ENCODE assay signal across 17 cellular contexts in genomic region chr15:43446344-43446743, GRCh38. TPM values are rescaled to one million over a fixed set of nuclear protein-coding genes. Genes with fewer than 3 reads are reported as not detected.
DNase-seq lines count a peak whose midpoint lies in the region; ATAC-seq, FAIRE-seq and TF ChIP-seq lines count a peak whose summit lies in the region.
"Had no signal": no experiment of that assay in that cellular context is flagged by ENCODE, and none has a peak within 500 bp of the region (broad histone marks: within the 10 kb centered on the region; RNA-seq: fewer than 3 reads in every experiment).

No MANE protein-coding gene starts in this region.

- no peaks in the 10 kb centered on the region for H3K9me3 Mint-ChIP-seq in stimulated activated memory B cell treated with anti-CD40 and anti-IgM and Interleukin-4, amounts not matched to agents 10 μg/mL and 1 μg/mL and 100 μg/mL, for 72 hours
- no peaks in the 10 kb centered on the region for H3K9me3 Mint-ChIP-seq in endodermal cell
- H3K9me3 Mint-ChIP-seq: CD4-positive, CD25-positive, alpha-beta regulatory T cell had no signal

- H3K27me3 Mint-ChIP-seq in stimulated activated memory B cell treated with anti-CD40 and anti-IgM and Interleukin-4, amounts not matched to agents 10 μg/mL and 1 μg/mL and 100 μg/mL, for 72 hours: no peaks in the 10 kb centered on the region
- H3K27me3 Mint-ChIP-seq in endodermal cell (ENCODE audit: insufficient read depth): no peaks in the 10 kb centered on the region
- H3K27me3 Mint-ChIP-seq: CD4-positive, CD25-positive, alpha-beta regulatory T cell had no signal

- no peaks in the 10 kb centered on the region for H3K23me2 ChIP-seq in H1 (ENCODE audit: low read depth, low read length)

- H3K9me3 ChIP-seq in SK-N-SH (no peaks in the 10 kb centered on the region), HepG2 (ENCODE audit: low read length) (no peaks in the 10 kb centered on the region), right lobe of liver (no peaks in the 10 kb centered on the region), H1 (ENCODE audit: insufficient read depth in 2 of 2, low read depth in 1 of 2, low read length in 1 of 2) (no peaks in the 10 kb centered on the region), endodermal cell (ENCODE audit: control insufficient read depth, low read length) (no peaks in the 10 kb centered on the region)
- H3K9me3 ChIP-seq: BLaER1 treated with 17β-estradiol and CSF1 and Interleukin-3, amounts not matched to agents 10 nM and 100 nM had no signal

- ATAC-seq in SK-N-SH treated with all-trans-retinoic acid at 6 μM for 48 hours: no peak
- ATAC-seq in HepG2: no peak
- ATAC-seq in right lobe of liver: no peak
- no peak for ATAC-seq in stimulated activated memory B cell treated with anti-CD40 and anti-IgM and Interleukin-4, amounts not matched to agents 10 μg/mL and 1 μg/mL and 100 μg/mL, for 72 hours
- ATAC-seq: HCT116 had no signal

- H3K27me3 ChIP-seq in SK-N-SH (ENCODE audit: insufficient read depth) (no peaks in the 10 kb centered on the region), HepG2 (ENCODE audit: control insufficient read depth in 1 of 2, insufficient read depth in 2 of 2, low read length in 2 of 2) (no peaks in the 10 kb centered on the region), right lobe of liver (no peaks in the 10 kb centered on the region), H1 (replicated peaks in 1 of 4; ENCODE audit: control insufficient read depth in 3 of 4, extremely low read depth in 1 of 4, insufficient read depth in 3 of 4, low read length in 3 of 4) (no peaks in the 10 kb centered on the region), endodermal cell (ENCODE audit: control insufficient read depth, insufficient read depth, low read length, poor library complexity, severe bottlenecking) (no peaks in the 10 kb centered on the region)
- H3K27me3 ChIP-seq: BLaER1 treated with 17β-estradiol and CSF1 and Interleukin-3, amounts not matched to agents 10 nM and 100 nM had no signal

- H3K4me2 ChIP-seq in SK-N-SH (no peak overlapping the region), HepG2 (ENCODE audit: low read depth, low read length) (no peak overlapping the region), H1 (ENCODE audit: insufficient read depth in 1 of 2, low read depth in 2 of 2, low read length in 2 of 2) (no peak overlapping the region)
- H3K4me2 ChIP-seq: BLaER1 treated with 17β-estradiol and CSF1 and Interleukin-3, amounts not matched to agents 10 nM and 100 nM had no signal

- H3K79me1 ChIP-seq in H1 (ENCODE audit: low read depth, low read length): no peaks in the 10 kb centered on the region

- no peak overlapping the region for H3K4me3 Mint-ChIP-seq in stimulated activated memory B cell treated with anti-CD40 and anti-IgM and Interleukin-4, amounts not matched to agents 10 μg/mL and 1 μg/mL and 100 μg/mL, for 72 hours
- H3K4me3 Mint-ChIP-seq in endodermal cell: no peak overlapping the region
- H3K4me3 Mint-ChIP-seq: CD4-positive, CD25-positive, alpha-beta regulatory T cell had no signal

- H4K20me1 ChIP-seq in SK-N-SH (ENCODE audit: insufficient read depth): peaks cover 12% of the 10 kb centered on the region; the same call in 1 of the 2 replicates
- no peaks in the 10 kb centered on the region for H4K20me1 ChIP-seq in HepG2 (ENCODE audit: insufficient read depth, low read length)
- H4K20me1 ChIP-seq in H1 (replicated peaks in 1 of 2; ENCODE audit: control insufficient read depth in 1 of 2, insufficient read depth in 2 of 2, low read length in 2 of 2): peaks cover 1 to 2% of the 10 kb centered on the region in 2 experiments

- WGBS in SK-N-SH (ENCODE audit: low lambda C conversion rate): 96% methylated on average over 2 of the region's 2 CpGs
- 86% methylated on average over 2 of the region's 2 CpGs for WGBS in HepG2 (ENCODE audit: low lambda C conversion rate)
- WGBS in right lobe of liver (ENCODE audit: insufficient coverage, low coverage, low lambda C conversion rate, missing lambda C conversion rate): 83% methylated on average over 2 of the region's 2 CpGs
- 81% methylated on average over 2 of the region's 2 CpGs; no CpG with 5 or more reads in 1 of the 2 experiments for WGBS in H1 (ENCODE audit: extremely low coverage in 1 of 2, insufficient coverage in 1 of 2, insufficient read length in 1 of 2, insufficient replicate concordance in 2 of 2, low coverage in 1 of 2, low lambda C conversion rate in 2 of 2, missing lambda C conversion rate in 1 of 2), 2 experiments
- WGBS in endodermal cell (ENCODE audit: insufficient coverage in 1 of 2, insufficient read length in 1 of 2), 2 experiments: 99 to 100% methylated on average over 1 to 2 of the region's 2 CpGs

- H3K27ac ChIP-seq in SK-N-SH (ENCODE audit: low read depth in 2 of 2, low read length in 1 of 2) (no peak overlapping the region), HepG2 (ENCODE audit: extremely low read length, insufficient read depth, low read length) (no peak overlapping the region), right lobe of liver (no peak overlapping the region), H1 (ENCODE audit: low read depth, low read length) (no peak overlapping the region), endodermal cell (ENCODE audit: low read depth, low read length) (no peak overlapping the region)
- H3K27ac ChIP-seq: BLaER1 treated with 17β-estradiol and CSF1 and Interleukin-3, amounts not matched to agents 10 nM and 100 nM; HL-60 had no signal

- no peak overlapping the region for H3K14ac ChIP-seq in H1 (ENCODE audit: insufficient read length)

- intact Hi-C loops in HepG2 (cut with micrococcal nuclease; ENCODE audit: unreplicated experiment) (no loop called here), right lobe of liver (cut with DNase I) (no loop called here)

- no peak overlapping the region for H3K18ac ChIP-seq in H1 (ENCODE audit: extremely low read depth, low read length)

- CTCF ChIA-PET in SK-N-SH (lab: Yijun Ruan, JAX) (interaction anchor here (0.8 kb wide), 2 partner anchors 12 to 68 kb away, joined by 3 read pairs; no protein-coding TSS in a partner anchor), HepG2 (lab: Yijun Ruan, JAX; ENCODE audit: low intra/inter-chr PET ratio, low total read pairs) (no interaction called here), H1 (lab: Charles Lee; ENCODE audit: partially characterized antibody) (interaction anchor here (0.7 to 1.0 kb wide), 2 partner anchors 69 to 70 kb away, joined by 3 read pairs; no protein-coding TSS in a partner anchor)

- H3K36me3 ChIP-seq in SK-N-SH (replicated peaks in 1 of 2; ENCODE audit: control insufficient read depth in 1 of 2, insufficient read depth in 2 of 2, low read length in 1 of 2) (peaks cover 36 to 61% of the 10 kb centered on the region in 2 experiments), HepG2 (replicated peaks in 1 of 2; ENCODE audit: control insufficient read depth in 1 of 2, insufficient read depth in 2 of 2, low read length in 2 of 2) (peaks cover 2 to 9% of the 10 kb centered on the region in 2 experiments; a peak in 3 of 5 replicates), right lobe of liver (peaks cover 0 to 9% (median 0%) of the 10 kb centered on the region in 4 donors), H1 (ENCODE audit: control insufficient read depth in 2 of 4, insufficient read depth in 4 of 4, low read length in 3 of 4) (peaks cover 8 to 48% (median 23%) of the 10 kb centered on the region in 4 experiments; a peak in 7 of 8 replicates), endodermal cell (ENCODE audit: control insufficient read depth, insufficient read depth, low read length) (peaks cover 55% of the 10 kb centered on the region)

- H3K36me3 Mint-ChIP-seq in stimulated activated memory B cell treated with anti-CD40 and anti-IgM and Interleukin-4, amounts not matched to agents 10 μg/mL and 1 μg/mL and 100 μg/mL, for 72 hours: peaks cover 34% of the 10 kb centered on the region
- H3K36me3 Mint-ChIP-seq in endodermal cell (ENCODE audit: low read depth): peaks cover 54% of the 10 kb centered on the region

- POLR2A ChIA-PET in SK-N-SH (lab: Yijun Ruan, JAX): no interaction called here
- POLR2A ChIA-PET in HepG2 (lab: Yijun Ruan, JAX): no interaction called here
- POLR2A ChIA-PET in H1 (lab: Charles Lee; ENCODE audit: partially characterized antibody): interaction anchor here (1.2 kb wide), 1 partner anchor 13 kb away, joined by 3 read pairs; no protein-coding TSS in a partner anchor

- DNase-seq in SK-N-SH (no peak), HepG2 (ENCODE audit: low spot score) (no peak), right lobe of liver (no peak), H1 (ENCODE audit: low read depth in 1 of 2, low spot score in 2 of 2) (no peak), endodermal cell (no peak)
- DNase-seq: 8988T; ACHN; Calu3; CD4-positive, CD25-positive, alpha-beta regulatory T cell; DMS 273 treated with DMSO at 0.1 percent for 48 hours had no signal

- in situ Hi-C loops in HepG2 (cut with HindIII; ENCODE audit: extremely low pct_ligation_motif_present, low pct_unique_long_range_greater_than_20kb): loop anchor here (25.0 kb wide), 1 partner anchor 316 kb away; no protein-coding TSS in a partner anchor

- no TSS peak for BruUV-seq in HepG2 (replicated peaks; lab: Mats Ljungman, UMichigan)

- no peak overlapping the region for H2BK5ac ChIP-seq in H1 (ENCODE audit: low read depth, low read length)

- H3K56ac ChIP-seq in H1 (replicated peaks; ENCODE audit: insufficient read length, low read depth, low read length): no peak overlapping the region

- H2BK120ac ChIP-seq in H1 (replicated peaks; ENCODE audit: low read depth, low read length): no peak overlapping the region

- no peak overlapping the region for H3K27ac Mint-ChIP-seq in stimulated activated memory B cell treated with anti-CD40 and anti-IgM and Interleukin-4, amounts not matched to agents 10 μg/mL and 1 μg/mL and 100 μg/mL, for 72 hours
- H3K27ac Mint-ChIP-seq in endodermal cell: no peak overlapping the region

- no peak overlapping the region for H3K9ac ChIP-seq in SK-N-SH
- no peak overlapping the region for H3K9ac ChIP-seq in HepG2 (ENCODE audit: insufficient read depth, low read depth, low read length)
- no peak overlapping the region for H3K9ac ChIP-seq in H1 (replicated peaks in 1 of 4; ENCODE audit: extremely low read depth in 1 of 4, low read depth in 3 of 4, low read length in 3 of 4)
- no peak overlapping the region for H3K9ac ChIP-seq in endodermal cell (ENCODE audit: extremely low read depth, low read length, poor library complexity, severe bottlenecking)
- H3K9ac ChIP-seq: BLaER1 treated with 17β-estradiol and CSF1 and Interleukin-3, amounts not matched to agents 10 nM and 100 nM had no signal

- TF ChIP-seq POLR2A in HepG2 (IDR thresholded peaks at IDR 0.05; ENCODE audit: insufficient read depth in 1 of 2, low read depth in 2 of 2, low read length in 2 of 2) (no peak), right lobe of liver (IDR thresholded peaks at IDR 0.05) (no peak), H1 (IDR thresholded peaks at IDR 0.05; ENCODE audit: control extremely low read depth in 1 of 2, low read depth in 2 of 2, low read length in 2 of 2) (no peak)

- H2BK15ac ChIP-seq in H1 (ENCODE audit: low read length): no peak overlapping the region

- H3K79me2 ChIP-seq in SK-N-SH (ENCODE audit: insufficient read depth) (peaks cover 29% of the 10 kb centered on the region; the same call in 1 of the 2 replicates), HepG2 (ENCODE audit: insufficient read depth, low read length) (no peaks in the 10 kb centered on the region), H1 (ENCODE audit: control insufficient read depth in 1 of 2, insufficient read depth in 2 of 2, low read length in 2 of 2) (peaks cover 0 to 24% of the 10 kb centered on the region in 2 experiments; a peak in 2 of 4 replicates)

- no peaks in the 10 kb centered on the region for H3K4me1 ChIP-seq in SK-N-SH (ENCODE audit: control insufficient read depth in 1 of 2, insufficient read depth in 2 of 2, low read depth in 1 of 2, low read length in 1 of 2)
- peaks cover under 1% of the 10 kb centered on the region; the same call in 1 of the 2 replicates for H3K4me1 ChIP-seq in HepG2 (ENCODE audit: insufficient read depth, low read length)
- H3K4me1 ChIP-seq in right lobe of liver: peaks cover 0 to 3% (median 0%) of the 10 kb centered on the region in 4 donors
- H3K4me1 ChIP-seq in H1 (replicated peaks in 1 of 4; ENCODE audit: control insufficient read depth in 3 of 4, insufficient read depth in 4 of 4, low read length in 3 of 4): no peaks in the 10 kb centered on the region
- no peaks in the 10 kb centered on the region for H3K4me1 ChIP-seq in endodermal cell (ENCODE audit: control insufficient read depth, insufficient read depth, low read length)

- no peak overlapping the region for H3K23ac ChIP-seq in H1 (ENCODE audit: insufficient read length)

- no peak for TF ChIP-seq EP300 in SK-N-SH (IDR thresholded peaks at IDR 0.05; ENCODE audit: borderline replicate concordance in 1 of 2, low read depth in 1 of 2, low read length in 1 of 2)
- no peak for TF ChIP-seq EP300 in HepG2 (IDR thresholded peaks at IDR 0.05; ENCODE audit: low read depth in 2 of 2, low read length in 2 of 2)
- TF ChIP-seq EP300 in HepG2 (CRISPR knock-in tag; IDR thresholded peaks at IDR 0.05; ENCODE audit: borderline replicate concordance): no peak
- no peak for TF ChIP-seq EP300 in H1 (IDR thresholded peaks at IDR 0.05; ENCODE audit: borderline replicate concordance in 1 of 2, low read depth in 2 of 2, low read length in 2 of 2)

- H3K9me2 ChIP-seq in SK-N-SH: no peaks in the 10 kb centered on the region

- FAIRE-seq in HepG2 (lab: Jason Lieb, UNC) (no peak), H1 (lab: Jason Lieb, UNC) (no peak)
- FAIRE-seq: GM18507, H54 had no signal

- TF ChIP-seq CTCF in SK-N-SH (IDR thresholded peaks at IDR 0.05) (no peak), HepG2 (CRISPR knock-in tag; IDR thresholded peaks at IDR 0.05) (no peak), right lobe of liver (IDR thresholded peaks at IDR 0.05) (no peak), H1 (IDR thresholded peaks at IDR 0.05; ENCODE audit: control extremely low read depth in 1 of 3, insufficient read depth in 1 of 3, low read depth in 1 of 3, low read length in 3 of 3) (no peak), endodermal cell (conservative IDR thresholded peaks at IDR 0.05) (no peak)

- no peak overlapping the region for H4K5ac ChIP-seq in H1 (ENCODE audit: insufficient read length, low read depth, low read length)

- H2BK12ac ChIP-seq in H1 (ENCODE audit: low read depth, low read length): no peak overlapping the region

- H3K4me1 Mint-ChIP-seq in stimulated activated memory B cell treated with anti-CD40 and anti-IgM and Interleukin-4, amounts not matched to agents 10 μg/mL and 1 μg/mL and 100 μg/mL, for 72 hours: peaks cover 22% of the 10 kb centered on the region
- no peaks in the 10 kb centered on the region for H3K4me1 Mint-ChIP-seq in endodermal cell

- H4K8ac ChIP-seq in H1 (ENCODE audit: extremely low read depth, insufficient read depth, low read length): no peak overlapping the region

- H3K4me3 ChIP-seq in SK-N-SH (ENCODE audit: low read depth in 2 of 2, low read length in 1 of 2) (no peak overlapping the region), HepG2 (replicated peaks in 1 of 3; ENCODE audit: insufficient read depth in 1 of 3, low read depth in 2 of 3, low read length in 3 of 3) (no peak overlapping the region), right lobe of liver (no peak overlapping the region), H1 (ENCODE audit: extremely low read depth in 1 of 4, insufficient read depth in 2 of 4, low read depth in 3 of 4, low read length in 4 of 4) (no peak overlapping the region), endodermal cell (ENCODE audit: low read length) (no peak overlapping the region)
- H3K4me3 ChIP-seq: BLaER1 treated with 17β-estradiol and CSF1 and Interleukin-3, amounts not matched to agents 10 nM and 100 nM had no signal

- H3K4ac ChIP-seq in H1 (replicated peaks; ENCODE audit: insufficient read length, low read depth, low read length): no peak overlapping the region

- TF ChIP-seq RAD21 in SK-N-SH (IDR thresholded peaks at IDR 0.05; ENCODE audit: low read length): no peak
- no peak for TF ChIP-seq RAD21 in HepG2 (CRISPR knock-in tag; IDR thresholded peaks at IDR 0.05)
- TF ChIP-seq RAD21 in H1 (IDR thresholded peaks at IDR 0.05 in 1 of 2, conservative IDR thresholded peaks at IDR 0.05 in 1 of 2; ENCODE audit: low read depth in 2 of 2, low read length in 2 of 2): no peak

- H4K91ac ChIP-seq in H1 (replicated peaks; ENCODE audit: insufficient read length, low read length): no peak overlapping the region

- H3F3A ChIP-seq in SK-N-SH (replicated peaks; ENCODE audit: insufficient read depth): peaks cover 14% of the 10 kb centered on the region

- no peak overlapping the region for H2AFZ ChIP-seq in SK-N-SH (ENCODE audit: low read depth)
- H2AFZ ChIP-seq in HepG2 (ENCODE audit: low read length): no peak overlapping the region
- H2AFZ ChIP-seq in H1 (ENCODE audit: low read length): no peak overlapping the region

- H2AK5ac ChIP-seq in H1 (ENCODE audit: low read depth, low read length): no peak overlapping the region

- no peak overlapping the region for H2BK20ac ChIP-seq in H1 (ENCODE audit: low read length)

RNA-seq across cellular contexts. Expression of gene TP53BP1, which starts 46.6 kb away (rescaled TPM):
- polyA plus RNA-seq in SK-N-SH (2012; rRNA removed) (27.1 and 46.5 TPM in 2 replicates), HepG2 (2011; rRNA removed) (15.9 and 17.1 TPM in 2 replicates), H1 (2011; rRNA removed) (24.8 and 34.1 TPM in 2 replicates)
- polyA plus RNA-seq in SK-N-SH (2012; cell fraction: cytosol; rRNA removed): 22.2 and 29.4 TPM in 2 replicates
- 80.1 and 95.5 TPM in 2 replicates for polyA plus RNA-seq in SK-N-SH (2012; cell fraction: nucleus; rRNA removed)
- total RNA-seq in HepG2 (2016; rRNA removed; fragmentation: Illumina TruSeq; extraction: Trizol) (17.4 and 26.3 TPM in 2 replicates), right lobe of liver (10 to 100 TPM in 5 of 6 experiments, 1 to 10 TPM in 1; 4.9 to 12.2 (median 10.8) TPM), endodermal cell (100 to 1,000 TPM in 1 of 2 donors, 10 to 100 TPM in 1; 85.4 to 114 TPM)
- total RNA-seq in HepG2 (2016; cell fraction: cytosol; rRNA removed; fragmentation: Illumina TruSeq; extraction: Trizol; ENCODE audit: low read depth): 5.3 and 6.3 TPM in 2 replicates
- total RNA-seq in HepG2 (2016; cell fraction: insoluble cytoplasmic fraction; rRNA removed; fragmentation: Illumina TruSeq; extraction: Trizol): 16.7 and 24.8 TPM in 2 replicates
- total RNA-seq in HepG2 (2016; cell fraction: membrane; rRNA removed; fragmentation: Illumina TruSeq; extraction: Trizol): 6.0 and 6.4 TPM in 2 replicates
- total RNA-seq in HepG2 (2016; cell fraction: nucleus; rRNA removed; fragmentation: Illumina TruSeq; extraction: Trizol): 22.1 and 25.2 TPM in 2 replicates
- polyA plus RNA-seq in HepG2 (2011; cell fraction: cytosol; rRNA removed): 7.3 and 7.4 TPM in 2 replicates
- polyA plus RNA-seq in HepG2 (2011; cell fraction: nucleus; rRNA removed): 34.5 and 38.3 TPM in 2 replicates
- 6.2 and 7.1 TPM in 2 replicates for polyA plus RNA-seq in HepG2 (2012)
- 0.49 and 0.59 TPM in 2 replicates for polyA plus RNA-seq in HepG2 (2016; cell fraction: cytosol; fragmentation: Illumina TruSeq; extraction: Trizol; ENCODE audit: low read depth)
- polyA plus RNA-seq in HepG2 (2016; cell fraction: insoluble cytoplasmic fraction; fragmentation: Illumina TruSeq; extraction: Trizol; ENCODE audit: low read depth): 13.4 and 14.5 TPM in 2 replicates
- polyA plus RNA-seq in HepG2 (2016; cell fraction: membrane; fragmentation: Illumina TruSeq; extraction: Trizol; ENCODE audit: low read depth): 0.92 and 1.1 TPM in 2 replicates
- 29.6 and 32.3 TPM in 2 replicates for polyA plus RNA-seq in HepG2 (2016; cell fraction: nucleus; fragmentation: Illumina TruSeq; extraction: Trizol; ENCODE audit: insufficient read depth, low read depth)
- polyA minus RNA-seq in HepG2 (2011; rRNA and poly(A)+ RNA removed; ENCODE audit: low replicate concordance): 22.3 and 59.9 TPM in 2 replicates
- polyA minus RNA-seq in HepG2 (2011; cell fraction: cytosol; rRNA and poly(A)+ RNA removed): 10.6 and 14.0 TPM in 2 replicates
- polyA minus RNA-seq in HepG2 (2011; cell fraction: nucleus; rRNA and poly(A)+ RNA removed): 40.2 and 48.4 TPM in 2 replicates
- 63.6 and 68.5 TPM in 2 replicates for total RNA-seq in H1 (2021; fragmentation: NEBNext Ultra II Directional; extraction: Animal tissue kit (Norgen Biotek cat#: 25700))
- 49.1 TPM for polyA plus RNA-seq in H1 (2011; cell fraction: cytosol; rRNA removed)
- polyA plus RNA-seq in H1 (2011; cell fraction: nucleus; rRNA removed): 85.7 TPM
- polyA plus RNA-seq in H1 (2012, experiment 1 of 2): 55.5 to 63.8 TPM (median 58.5 TPM) in 4 replicates
- polyA plus RNA-seq in H1 (2012, experiment 2 of 2): 2.5 TPM
- polyA plus RNA-seq in H1 (2013, experiment 1 of 2): 23.1 TPM
- 20.2 TPM for polyA plus RNA-seq in H1 (2013, experiment 2 of 2)
- 129 and 168 TPM in 2 replicates for polyA minus RNA-seq in H1 (2011; rRNA and poly(A)+ RNA removed)
- 50.2 TPM for polyA minus RNA-seq in H1 (2011; cell fraction: cytosol; rRNA and poly(A)+ RNA removed)
- 116 TPM for polyA minus RNA-seq in H1 (2011; cell fraction: nucleus; rRNA and poly(A)+ RNA removed)
- 62.6 TPM for polyA plus RNA-seq in endodermal cell (2013, experiment 1 of 2)
- polyA plus RNA-seq in endodermal cell (2013, experiment 2 of 2): 62.0 TPM
